Comparison of ENCODE assay signal across 8 cellular contexts in the genomic region with DNA sequence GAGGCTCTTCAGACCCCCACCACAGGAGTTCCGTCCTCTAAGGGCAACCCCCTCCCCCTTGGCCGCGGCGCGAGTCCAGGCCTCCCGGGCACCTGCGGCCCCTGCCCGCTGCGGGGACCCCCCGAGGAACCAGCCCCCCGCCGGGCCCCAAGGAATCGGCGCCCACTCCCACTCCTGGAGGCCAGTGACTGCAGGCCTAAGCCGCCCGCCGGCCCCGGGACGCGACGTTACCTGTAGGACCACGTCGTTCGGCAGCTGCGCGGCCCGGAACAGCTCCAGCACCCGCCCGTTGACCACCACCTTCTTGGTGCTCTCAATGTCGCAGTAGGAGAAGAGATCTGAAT. TPM values are rescaled to one million over a fixed set of nuclear protein-coding genes. Genes with fewer than 3 reads are reported as not detected.
DNase-seq lines count a peak whose midpoint lies in the region; ATAC-seq, FAIRE-seq and TF ChIP-seq lines count a peak whose summit lies in the region.

No MANE protein-coding gene starts in this region.

- H3K9ac ChIP-seq in K562 (ENCODE audit: insufficient read depth in 1 of 2, low read depth in 2 of 2, low read length in 2 of 2) (peak overlapping the region; percentile 88 to 99), HepG2 (ENCODE audit: insufficient read depth, low read depth, low read length) (peak overlapping the region; percentile 93)

- TF ChIP-seq RAD21 in K562 (CRISPR knock-in tag; conservative IDR thresholded peaks at IDR 0.05 in 1 of 2, IDR thresholded peaks at IDR 0.05 in 1 of 2) (no peak), HepG2 (CRISPR knock-in tag; IDR thresholded peaks at IDR 0.05) (no peak)

- H3K27me3 ChIP-seq in Caco-2 (replicated peaks; ENCODE audit: control insufficient read depth, insufficient read depth, low read length) (no peaks in the 10 kb centered on the region), K562 (ENCODE audit: control insufficient read depth in 2 of 2, insufficient read depth in 2 of 2, low read length in 2 of 2) (peaks cover 3 to 23% of the 10 kb centered on the region in 2 experiments; a peak in 3 of 5 replicates), HepG2 (ENCODE audit: control insufficient read depth in 1 of 2, insufficient read depth in 2 of 2, low read length in 2 of 2) (peaks cover 0 to 8% of the 10 kb centered on the region in 2 experiments; a peak in 2 of 5 replicates), transverse colon (no peaks in the 10 kb centered on the region)

- H3K9me3 ChIP-seq in Caco-2: no peaks in the 10 kb centered on the region
- no peaks in the 10 kb centered on the region for H3K9me3 ChIP-seq in K562 (replicated peaks; ENCODE audit: control insufficient read depth, insufficient read depth, low read depth, low read length)
- H3K9me3 ChIP-seq in HepG2 (ENCODE audit: low read length): no peaks in the 10 kb centered on the region
- H3K9me3 ChIP-seq in transverse colon: no peaks in the 10 kb centered on the region

- no peaks in the 10 kb centered on the region for H3K36me3 Mint-ChIP-seq in Caco-2 (ENCODE audit: insufficient read depth, unreplicated experiment)

- H3K27ac Mint-ChIP-seq in Caco-2 (ENCODE audit: unreplicated experiment): peak overlapping the region; percentile 91

- no peaks in the 10 kb centered on the region for H3K27me3 Mint-ChIP-seq in Caco-2 (ENCODE audit: insufficient read depth, unreplicated experiment)

- DNase-seq in Caco-2 (peak in 1 of 2 experiments; percentile 43), K562 (ENCODE audit: extremely low read depth in 1 of 4, low spot score in 3 of 4) (no peak), HepG2 (ENCODE audit: low spot score) (no peak), transverse colon (no peak)

- no peaks in the 10 kb centered on the region for H3K9me3 Mint-ChIP-seq in Caco-2 (ENCODE audit: unreplicated experiment)

- POLR2A ChIA-PET in Caco-2 (lab: Charles Lee) (no interaction called here), K562 (lab: Yijun Ruan, JAX) (interaction anchor here (0.6 to 3.7 kb wide), 8 partner anchors 12 to 1492 kb away, joined by 3 to 22 read pairs (median 3); no protein-coding TSS in a partner anchor), HepG2 (lab: Yijun Ruan, JAX) (interaction anchor here (0.5 to 2.1 kb wide), 3 partner anchors 13 to 1254 kb away, joined by 3 to 11 read pairs (median 4); partner anchors contain the start of gene CITED2)

- H3K4me3 ChIP-seq in Caco-2 (ENCODE audit: low read depth, low read length) (peak overlapping the region; percentile 94), K562 (peak overlapping the region; percentile 86), HepG2 (replicated peaks in 1 of 3; ENCODE audit: insufficient read depth in 1 of 3, low read depth in 2 of 3, low read length in 3 of 3) (peak overlapping the region; percentile 78 to 98 (median 94)), transverse colon (peak overlapping the region; percentile 79 to 94 (median 86))

- no peaks in the 10 kb centered on the region for H3K36me3 ChIP-seq in Caco-2 (ENCODE audit: control insufficient read depth, insufficient read depth, low read length)
- no peaks in the 10 kb centered on the region for H3K36me3 ChIP-seq in K562 (ENCODE audit: control insufficient read depth, insufficient read depth, low read length)
- H3K36me3 ChIP-seq in HepG2 (replicated peaks in 1 of 2; ENCODE audit: control insufficient read depth in 1 of 2, insufficient read depth in 2 of 2, low read length in 2 of 2): no peaks in the 10 kb centered on the region
- no peaks in the 10 kb centered on the region for H3K36me3 ChIP-seq in transverse colon

- intact Hi-C loops in Caco-2 (cut with micrococcal nuclease; ENCODE audit: unreplicated experiment) (no loop called here), K562 (cut with micrococcal nuclease) (loop anchor here (5.0 kb wide), 3 partner anchors 40 to 870 kb away; no protein-coding TSS in a partner anchor), HepG2 (cut with micrococcal nuclease; ENCODE audit: unreplicated experiment) (loop anchor here (5.0 kb wide), 2 partner anchors 40 to 120 kb away; no protein-coding TSS in a partner anchor), transverse colon (cut with DNase I; ENCODE audit: low total_unique reads) (loop anchor here (5.0 kb wide), 1 partner anchor 170 kb away; no protein-coding TSS in a partner anchor)

- H2AFZ ChIP-seq in K562 (ENCODE audit: low read depth, low read length) (peak overlapping the region; percentile 97), HepG2 (ENCODE audit: low read length) (no peak overlapping the region)

- H3K79me2 ChIP-seq in K562 (ENCODE audit: control insufficient read depth, insufficient read depth, low read length) (peaks cover 46% of the 10 kb centered on the region), HepG2 (ENCODE audit: insufficient read depth, low read length) (peaks cover 49% of the 10 kb centered on the region)

- H3K27ac ChIP-seq in K562 (ENCODE audit: extremely low read depth, low read depth, low read length): peak overlapping the region; percentile 86; the same call in 1 of the 3 replicates
- H3K27ac ChIP-seq in HepG2 (ENCODE audit: extremely low read length, insufficient read depth, low read length): peak overlapping the region; percentile 82
- peak overlapping the region; percentile 89 to 97 (median 90) for H3K27ac ChIP-seq in transverse colon

- FAIRE-seq in K562 (lab: Jason Lieb, UNC): no peak
- no peak for FAIRE-seq in HepG2 (lab: Jason Lieb, UNC)

- CTCF ChIA-PET in Caco-2 (lab: Charles Lee) (interaction anchor here (1.0 kb wide), 1 partner anchor 28 kb away, joined by 3 read pairs; no protein-coding TSS in a partner anchor), K562 (lab: Yijun Ruan, JAX; ENCODE audit: low intra/inter-chr PET ratio) (interaction anchor here (1.0 kb wide), 2 partner anchors 169 to 171 kb away, joined by 3 to 5 read pairs; no protein-coding TSS in a partner anchor), HepG2 (lab: Yijun Ruan, JAX; ENCODE audit: low intra/inter-chr PET ratio, low total read pairs) (no interaction called here)

- peaks cover 18% of the 10 kb centered on the region for H4K20me1 ChIP-seq in K562 (replicated peaks; ENCODE audit: control insufficient read depth, insufficient read depth, low read length)
- H4K20me1 ChIP-seq in HepG2 (ENCODE audit: insufficient read depth, low read length): peaks cover 16% of the 10 kb centered on the region

- H3K4me2 ChIP-seq in K562 (ENCODE audit: insufficient read depth, low read length): peak overlapping the region; percentile 86
- H3K4me2 ChIP-seq in HepG2 (ENCODE audit: low read depth, low read length): peak overlapping the region; percentile 100

- BruUV-seq in Caco-2 (replicated peaks; lab: Mats Ljungman, UMichigan): no TSS peak
- no TSS peak for BruUV-seq in K562 (replicated peaks; lab: Mats Ljungman, UMichigan)
- BruUV-seq in HepG2 (replicated peaks; lab: Mats Ljungman, UMichigan): no TSS peak

- peak overlapping the region; percentile 90 for H3K4me3 Mint-ChIP-seq in Caco-2 (ENCODE audit: unreplicated experiment)

- peaks cover 11% of the 10 kb centered on the region for H3K4me1 Mint-ChIP-seq in Caco-2 (ENCODE audit: low read depth, unreplicated experiment)

- no peak for TF ChIP-seq CTCF in Caco-2 (IDR thresholded peaks at IDR 0.05; ENCODE audit: insufficient read depth in 1 of 2, low read depth in 1 of 2, low read length in 1 of 2, severe bottlenecking in 1 of 2, unreplicated experiment in 1 of 2)
- TF ChIP-seq CTCF in K562 (IDR thresholded peaks at IDR 0.05 in 2 of 3, conservative IDR thresholded peaks at IDR 0.05 in 1 of 3; ENCODE audit: insufficient read depth in 2 of 3, low read depth in 1 of 3, low read length in 3 of 3): no peak
- TF ChIP-seq CTCF in HepG2 (CRISPR knock-in tag; IDR thresholded peaks at IDR 0.05): no peak
- TF ChIP-seq CTCF in transverse colon (IDR thresholded peaks at IDR 0.05): no peak

- ATAC-seq in HG03103 (IDR thresholded peaks at IDR 0.05; ENCODE audit: low read depth, unreplicated experiment): peak; percentile 10
- ATAC-seq in K562: no peak; the same call in 1 of the 3 replicates
- peak; percentile 11; the same call in 2 of the 3 replicates for ATAC-seq in HepG2
- ATAC-seq in HG03175 (IDR thresholded peaks at IDR 0.05; ENCODE audit: unreplicated experiment): no peak
- ATAC-seq in HG02970 (IDR thresholded peaks at IDR 0.05; ENCODE audit: low FRiP score, unreplicated experiment): no peak
- no peak for ATAC-seq in GM18517 (IDR thresholded peaks at IDR 0.05; ENCODE audit: unreplicated experiment)

- in situ Hi-C loops in K562 (cut with MboI): loop anchor here (5.0 kb wide), 1 partner anchor 170 kb away; no protein-coding TSS in a partner anchor
- in situ Hi-C loops in HepG2 (cut with HindIII; ENCODE audit: extremely low pct_ligation_motif_present, low pct_unique_long_range_greater_than_20kb): loop anchor here (5.0 kb wide), 1 partner anchor 170 kb away; no protein-coding TSS in a partner anchor
- in situ Hi-C loops in transverse colon (cut with MboI; ENCODE audit: low pct_ligation_motif_present in 1 of 4, low pct_unique_long_range_greater_than_20kb in 1 of 4, low sequenced_read_pairs in 3 of 4): loop anchor here in 2 of 4 donors (5.0 to 10.0 kb wide), 2 partner anchors 170 to 172 kb away; no protein-coding TSS in a partner anchor

- TF ChIP-seq EP300 in K562 (IDR thresholded peaks at IDR 0.05; ENCODE audit: low read length) (no peak), HepG2 (IDR thresholded peaks at IDR 0.05; ENCODE audit: low read depth in 2 of 2, low read length in 2 of 2) (no peak), HepG2 (CRISPR knock-in tag; IDR thresholded peaks at IDR 0.05; ENCODE audit: borderline replicate concordance) (no peak), transverse colon (IDR thresholded peaks at IDR 0.05; ENCODE audit: low read depth) (no peak)

- WGBS in K562 (ENCODE audit: insufficient coverage, low coverage, missing lambda C conversion rate): under 1% methylated on average over 29 of the region's 30 CpGs
- 2% methylated on average over 21 of the region's 30 CpGs for WGBS in HepG2 (ENCODE audit: low lambda C conversion rate)
- 1% methylated on average over 24 of the region's 30 CpGs; no CpG with 5 or more reads in 1 of the 2 donors for WGBS in transverse colon (ENCODE audit: low coverage in 1 of 2), 2 donors

- H3K4me1 ChIP-seq in Caco-2 (peaks cover 30% of the 10 kb centered on the region), K562 (replicated peaks in 1 of 2; ENCODE audit: control insufficient read depth in 2 of 2, insufficient read depth in 2 of 2, low read length in 2 of 2) (peaks cover 17 to 22% of the 10 kb centered on the region in 2 experiments), HepG2 (ENCODE audit: insufficient read depth, low read length) (peaks cover 60% of the 10 kb centered on the region), transverse colon (peaks cover 7 to 52% (median 30%) of the 10 kb centered on the region in 4 donors)

- H3K9me1 ChIP-seq in K562 (ENCODE audit: control insufficient read depth, insufficient read depth, low read length): no peaks in the 10 kb centered on the region

- no peak for TF ChIP-seq POLR2A in K562 (conservative IDR thresholded peaks at IDR 0.05)
- TF ChIP-seq POLR2A in HepG2 (IDR thresholded peaks at IDR 0.05; ENCODE audit: insufficient read depth in 1 of 2, low read depth in 2 of 2, low read length in 2 of 2): no peak
- no peak for TF ChIP-seq POLR2A in transverse colon (IDR thresholded peaks at IDR 0.05)

RNA-seq across cellular contexts. Expression of gene REPS1, which starts 0.8 kb away (rescaled TPM):
- total RNA-seq in Caco-2 (2022) (74.1 and 79.9 TPM in 2 replicates), K562 (2014; rRNA removed) (18.3 and 23.2 TPM in 2 replicates), K562 (2014; rRNA removed; fragmentation: Illumina TruSeq; extraction: Trizol) (31.2 and 32.5 TPM in 2 replicates), K562 (2015; rRNA removed; fragmentation: Illumina TruSeq; extraction: Trizol) (32.9 and 34.6 TPM in 2 replicates), K562 (2021) (29.3 and 30.0 TPM in 2 replicates), HepG2 (2016; rRNA removed; fragmentation: Illumina TruSeq; extraction: Trizol) (36.7 and 38.3 TPM in 2 replicates), transverse colon (10 to 100 TPM; 33.5 to 74.4 (median 48.6) TPM)
- 31.0 and 93.7 TPM in 2 replicates for total RNA-seq in K562 (2011; cell fraction: chromatin; rRNA removed; ENCODE audit: low replicate concordance)
- total RNA-seq in K562 (2011; cell fraction: nucleolus; rRNA removed): 14.3 and 16.2 TPM in 2 replicates
- total RNA-seq in K562 (2011; cell fraction: nucleoplasm; rRNA removed): 25.8 and 46.0 TPM in 2 replicates
- polyA plus RNA-seq in K562 (2011; rRNA removed) (27.8 and 30.8 TPM in 2 replicates), K562 (2014; fragmentation: Illumina TruSeq; extraction: Trizol) (30.5 and 36.0 TPM in 2 replicates), K562 (2014; fragmentation: Nextera tagmentation; extraction: Ambion mirVana) (10 to 100 TPM in 1 of 2 experiments, 1 to 10 TPM in 1; 7.9 to 11.4 TPM), K562 (2014; rRNA removed) (20.5 and 23.3 TPM in 2 replicates), HepG2 (2011; rRNA removed) (35.2 and 36.4 TPM in 2 replicates)
- 17.3 and 19.5 TPM in 2 replicates for polyA plus RNA-seq in K562 (2011; cell fraction: cytosol; rRNA removed)
- 27.8 and 28.9 TPM in 2 replicates for polyA plus RNA-seq in K562 (2011; cell fraction: nucleus; rRNA removed)
- polyA plus RNA-seq in K562 (2012): 24.6 and 32.3 TPM in 2 replicates
- 46.6 and 46.9 TPM in 2 replicates for polyA minus RNA-seq in K562 (2011; rRNA and poly(A)+ RNA removed)
- 14.6 and 43.4 TPM in 2 replicates for polyA minus RNA-seq in K562 (2011; cell fraction: cytosol; rRNA and poly(A)+ RNA removed)
- 19.9 and 37.9 TPM in 2 replicates for polyA minus RNA-seq in K562 (2011; cell fraction: nucleus; rRNA and poly(A)+ RNA removed)
- total RNA-seq in HepG2 (2016; cell fraction: cytosol; rRNA removed; fragmentation: Illumina TruSeq; extraction: Trizol; ENCODE audit: low read depth): 45.7 and 61.3 TPM in 2 replicates
- total RNA-seq in HepG2 (2016; cell fraction: insoluble cytoplasmic fraction; rRNA removed; fragmentation: Illumina TruSeq; extraction: Trizol): 37.3 and 38.7 TPM in 2 replicates
- 33.6 and 33.7 TPM in 2 replicates for total RNA-seq in HepG2 (2016; cell fraction: membrane; rRNA removed; fragmentation: Illumina TruSeq; extraction: Trizol)
- 34.9 and 38.2 TPM in 2 replicates for total RNA-seq in HepG2 (2016; cell fraction: nucleus; rRNA removed; fragmentation: Illumina TruSeq; extraction: Trizol)
- 21.6 and 24.9 TPM in 2 replicates for polyA plus RNA-seq in HepG2 (2011; cell fraction: cytosol; rRNA removed)
- polyA plus RNA-seq in HepG2 (2011; cell fraction: nucleus; rRNA removed): 28.2 and 29.2 TPM in 2 replicates
- polyA plus RNA-seq in HepG2 (2012): 26.4 and 35.4 TPM in 2 replicates
- 7.0 and 8.2 TPM in 2 replicates for polyA plus RNA-seq in HepG2 (2016; cell fraction: cytosol; fragmentation: Illumina TruSeq; extraction: Trizol; ENCODE audit: low read depth)
- 42.5 and 47.8 TPM in 2 replicates for polyA plus RNA-seq in HepG2 (2016; cell fraction: insoluble cytoplasmic fraction; fragmentation: Illumina TruSeq; extraction: Trizol; ENCODE audit: low read depth)
- 24.4 and 27.4 TPM in 2 replicates for polyA plus RNA-seq in HepG2 (2016; cell fraction: membrane; fragmentation: Illumina TruSeq; extraction: Trizol; ENCODE audit: low read depth)
- polyA plus RNA-seq in HepG2 (2016; cell fraction: nucleus; fragmentation: Illumina TruSeq; extraction: Trizol; ENCODE audit: insufficient read depth, low read depth): 43.8 and 46.7 TPM in 2 replicates
- polyA minus RNA-seq in HepG2 (2011; rRNA and poly(A)+ RNA removed; ENCODE audit: low replicate concordance): 30.4 and 52.2 TPM in 2 replicates
- polyA minus RNA-seq in HepG2 (2011; cell fraction: cytosol; rRNA and poly(A)+ RNA removed): 23.2 and 35.8 TPM in 2 replicates
- 70.3 and 84.2 TPM in 2 replicates for polyA minus RNA-seq in HepG2 (2011; cell fraction: nucleus; rRNA and poly(A)+ RNA removed)

RNA-seq across cellular contexts. Expression of gene ABRACL, which starts 41.3 kb away (rescaled TPM):
- total RNA-seq in Caco-2 (2022): 90.3 and 90.8 TPM in 2 replicates
- total RNA-seq in K562 (2011; cell fraction: chromatin; rRNA removed; ENCODE audit: low replicate concordance): 1.1 TPM in 1 of 2 replicates, not detected in the other
- total RNA-seq in K562 (2011; cell fraction: nucleolus; rRNA removed): not detected in 2 replicates
- not detected in 2 replicates for total RNA-seq in K562 (2011; cell fraction: nucleoplasm; rRNA removed)
- total RNA-seq in K562 (2014; rRNA removed): 0.98 and 1.4 TPM in 2 replicates
- 1.9 and 2.1 TPM in 2 replicates for total RNA-seq in K562 (2014; rRNA removed; fragmentation: Illumina TruSeq; extraction: Trizol)
- total RNA-seq in K562 (2015; rRNA removed; fragmentation: Illumina TruSeq; extraction: Trizol): 2.0 and 2.3 TPM in 2 replicates
- total RNA-seq in K562 (2021): 1.4 and 1.5 TPM in 2 replicates
- 3.0 and 6.1 TPM in 2 replicates for polyA plus RNA-seq in K562 (2011; rRNA removed)
- 1.2 and 4.4 TPM in 2 replicates for polyA plus RNA-seq in K562 (2011; cell fraction: cytosol; rRNA removed)
- 0.21 and 1.4 TPM in 2 replicates for polyA plus RNA-seq in K562 (2011; cell fraction: nucleus; rRNA removed)
- 3.2 and 3.4 TPM in 2 replicates for polyA plus RNA-seq in K562 (2012)
- polyA plus RNA-seq in K562 (2014; fragmentation: Illumina TruSeq; extraction: Trizol): 1.6 TPM in 2 replicates
- 1 to 10 TPM; 3.8 to 5.2 TPM for polyA plus RNA-seq in K562 (2014; fragmentation: Nextera tagmentation; extraction: Ambion mirVana)
- 1.1 and 1.3 TPM in 2 replicates for polyA plus RNA-seq in K562 (2014; rRNA removed)
- 1.4 and 5.4 TPM in 2 replicates for polyA minus RNA-seq in K562 (2011; rRNA and poly(A)+ RNA removed)
- polyA minus RNA-seq in K562 (2011; cell fraction: cytosol; rRNA and poly(A)+ RNA removed): 1.7 and 2.8 TPM in 2 replicates
- polyA minus RNA-seq in K562 (2011; cell fraction: nucleus; rRNA and poly(A)+ RNA removed): 0.89 TPM in 1 of 2 replicates, not detected in the other
- 5.4 and 7.6 TPM in 2 replicates for total RNA-seq in HepG2 (2016; rRNA removed; fragmentation: Illumina TruSeq; extraction: Trizol)
- 2.0 and 2.1 TPM in 2 replicates for total RNA-seq in HepG2 (2016; cell fraction: cytosol; rRNA removed; fragmentation: Illumina TruSeq; extraction: Trizol; ENCODE audit: low read depth)
- total RNA-seq in HepG2 (2016; cell fraction: insoluble cytoplasmic fraction; rRNA removed; fragmentation: Illumina TruSeq; extraction: Trizol): 5.5 and 7.4 TPM in 2 replicates
- total RNA-seq in HepG2 (2016; cell fraction: membrane; rRNA removed; fragmentation: Illumina TruSeq; extraction: Trizol): 2.3 and 3.2 TPM in 2 replicates
- total RNA-seq in HepG2 (2016; cell fraction: nucleus; rRNA removed; fragmentation: Illumina TruSeq; extraction: Trizol): 1.9 and 3.0 TPM in 2 replicates
- polyA plus RNA-seq in HepG2 (2011; rRNA removed): 0.82 and 1.4 TPM in 2 replicates
- 0.78 and 1.9 TPM in 2 replicates for polyA plus RNA-seq in HepG2 (2011; cell fraction: cytosol; rRNA removed)
- polyA plus RNA-seq in HepG2 (2011; cell fraction: nucleus; rRNA removed): 0.29 and 0.42 TPM in 2 replicates
- polyA plus RNA-seq in HepG2 (2012): 0.99 and 1.1 TPM in 2 replicates
- 2.0 and 3.1 TPM in 2 replicates for polyA plus RNA-seq in HepG2 (2016; cell fraction: cytosol; fragmentation: Illumina TruSeq; extraction: Trizol; ENCODE audit: low read depth)
- 9.1 and 11.4 TPM in 2 replicates for polyA plus RNA-seq in HepG2 (2016; cell fraction: insoluble cytoplasmic fraction; fragmentation: Illumina TruSeq; extraction: Trizol; ENCODE audit: low read depth)
- polyA plus RNA-seq in HepG2 (2016; cell fraction: membrane; fragmentation: Illumina TruSeq; extraction: Trizol; ENCODE audit: low read depth): 3.2 and 4.1 TPM in 2 replicates
- polyA plus RNA-seq in HepG2 (2016; cell fraction: nucleus; fragmentation: Illumina TruSeq; extraction: Trizol; ENCODE audit: insufficient read depth, low read depth): 2.5 and 4.0 TPM in 2 replicates
- polyA minus RNA-seq in HepG2 (2011; rRNA and poly(A)+ RNA removed; ENCODE audit: low replicate concordance): 1.0 TPM in 1 of 2 replicates, not detected in the other
- polyA minus RNA-seq in HepG2 (2011; cell fraction: cytosol; rRNA and poly(A)+ RNA removed): not detected in 2 replicates
- polyA minus RNA-seq in HepG2 (2011; cell fraction: nucleus; rRNA and poly(A)+ RNA removed): 0.77 TPM in 1 of 2 replicates, not detected in the other
- 10 to 100 TPM in 3 of 4 donors, not detected in 1; 26.2 to 73.5 (median 60.2) TPM for total RNA-seq in transverse colon

Comparison
In these comparisons a context has a peak if more than half of its experiments do, and no peak if none do; other contexts are left out.
1. ATAC-seq: peak in HG03103 (single experiment) and HepG2 (single experiment); none in K562 (single experiment), HG03175 (single experiment), HG02970 (single experiment) and GM18517 (single experiment).
2. Peak in every context shown above with its lines, with median percentiles within 50 percentile points of each other: H3K4me3 ChIP-seq and H3K27ac ChIP-seq.